ENCODE assay signal across 30 cellular contexts in genomic region chr1:56905667-56906066, GRCh38. TPM values are rescaled to one million over a fixed set of nuclear protein-coding genes. Genes with fewer than 3 reads are reported as not detected.
"Had no signal": no experiment of that assay in that cellular context is flagged by ENCODE, and none has a peak within 500 bp of the region (broad histone marks: within the 10 kb centered on the region; RNA-seq: fewer than 3 reads in every experiment).

No MANE protein-coding gene starts in this region.

- H3K27ac Mint-ChIP-seq: dendritic cell treated with granulocyte-macrophage colony-stimulating factor and Interleukin-4, amounts not matched to agents 40 ng/mL and 50 ng/mL, for 4 days; effector memory CD8-positive, alpha-beta T cell; endodermal cell; memory B cell had no signal

- H3K27me3 ChIP-seq: colonic mucosa, gastrocnemius medialis, heart right ventricle had no signal

- H3K36me3 ChIP-seq: colonic mucosa, esophagus squamous epithelium, gastrocnemius medialis, heart right ventricle, left ventricle myocardium inferior, lower lobe of right lung had no signal

- H3K9me3 Mint-ChIP-seq: dendritic cell treated with granulocyte-macrophage colony-stimulating factor and Interleukin-4, amounts not matched to agents 40 ng/mL and 50 ng/mL, for 4 days; effector memory CD8-positive, alpha-beta T cell; endodermal cell; memory B cell had no signal

- H3K9me3 ChIP-seq: colonic mucosa, esophagus squamous epithelium, gastrocnemius medialis, heart right ventricle, left ventricle myocardium inferior, lower lobe of right lung had no signal

- H3K4me3 ChIP-seq: colonic mucosa, esophagus squamous epithelium, gastrocnemius medialis, heart right ventricle, left ventricle myocardium inferior, lower lobe of right lung had no signal

- H3K36me3 Mint-ChIP-seq: memory B cell had no signal

- H3K4me3 Mint-ChIP-seq: dendritic cell treated with granulocyte-macrophage colony-stimulating factor and Interleukin-4, amounts not matched to agents 40 ng/mL and 50 ng/mL, for 4 days; effector memory CD8-positive, alpha-beta T cell; endodermal cell; memory B cell had no signal

- DNase-seq: colonic mucosa; cortex of kidney; effector CD8-positive, alpha-beta T cell; effector memory CD8-positive, alpha-beta T cell; endodermal cell; erythroblast; esophagus squamous epithelium; foreskin fibroblast; foreskin melanocyte; gastrocnemius medialis; glutamatergic neuron; head of caudate nucleus; heart right ventricle; hippocampal formation; left cardiac atrium; left ventricle myocardium inferior; lower lobe of right lung; mesendoderm; midbrain had no signal

- H3K27ac ChIP-seq: colonic mucosa, epithelial cell of prostate, esophagus squamous epithelium, gastrocnemius medialis, heart right ventricle, left ventricle myocardium inferior, lower lobe of right lung had no signal

- ATAC-seq: effector memory CD8-positive, alpha-beta T cell; esophagus mucosa; gastrocnemius medialis; heart right ventricle; left cardiac atrium; lower lobe of right lung had no signal

- H3K4me1 Mint-ChIP-seq: memory B cell had no signal

- H3K4me1 ChIP-seq: colonic mucosa, esophagus squamous epithelium, gastrocnemius medialis had no signal

RNA-seq across cellular contexts. Expression of gene C8A, which starts 51.1 kb away (rescaled TPM):
- total RNA-seq: chondrocyte, colonic mucosa, dermis microvascular lymphatic vessel endothelial cell, endodermal cell, esophagus mucosa, esophagus squamous epithelium, glomerular endothelial cell, kidney epithelial cell, left cardiac atrium, left ventricle myocardium inferior, lower leg skin, lower lobe of right lung, lung microvascular endothelial cell, mononuclear cell had no signal
